Comparison of ENCODE assay signal across 9 cellular contexts in the genomic region with DNA sequence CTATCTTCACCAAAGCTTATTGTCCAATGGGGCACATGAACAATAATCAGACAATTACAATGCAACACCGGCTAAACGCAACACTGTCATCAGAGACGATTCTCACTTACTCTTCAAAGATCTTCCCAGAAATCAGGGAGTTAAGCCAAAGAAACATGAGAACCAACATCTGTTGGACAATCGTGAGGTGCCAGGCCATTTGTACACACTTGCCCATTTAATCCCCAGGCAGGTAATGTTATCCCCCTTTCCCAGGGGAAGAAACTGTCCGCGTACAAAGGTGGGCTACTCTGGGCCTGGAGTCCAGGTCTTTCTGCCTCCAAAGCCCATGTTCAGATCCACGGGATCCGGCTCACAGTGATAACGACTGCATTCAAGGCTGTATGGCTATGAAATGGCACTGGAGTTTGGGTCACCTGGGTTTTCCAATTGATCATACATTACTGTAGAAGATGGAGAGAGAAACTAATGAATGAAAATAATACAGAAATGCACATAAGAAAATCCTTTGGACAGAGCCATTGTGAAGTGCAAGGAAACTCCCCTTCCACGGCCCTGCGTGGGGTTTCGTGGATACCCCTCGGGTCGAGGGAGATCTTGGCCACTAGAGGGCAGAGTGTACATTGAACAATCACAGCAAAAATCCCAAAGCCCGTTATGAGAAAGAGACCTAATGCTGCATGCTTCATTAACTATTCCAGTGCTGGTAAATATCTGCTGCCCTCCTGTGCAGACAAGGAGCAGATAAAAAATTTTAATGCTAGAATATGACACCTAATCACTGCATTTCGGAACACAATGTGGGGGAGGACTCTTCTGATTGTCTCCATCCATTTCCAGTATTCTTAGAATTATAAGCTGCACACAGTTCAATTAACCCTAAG.
A peak's percentile ranks its signal among the peaks of the same experiment; 100 is the strongest.
DNase-seq lines count a peak whose midpoint lies in the region; ATAC-seq, FAIRE-seq and TF ChIP-seq lines count a peak whose summit lies in the region.
"Had no signal": no experiment of that assay in that cellular context is flagged by ENCODE, and none has a peak within 500 bp of the region (broad histone marks: within the 10 kb centered on the region; RNA-seq: fewer than 3 reads in every experiment).

No MANE protein-coding gene starts in this region.

- H3K27ac Mint-ChIP-seq in activated T-helper 2 cell treated with anti-CD3 and anti-CD28 coated beads, Interferon-gamma antibody, Interleukin-2, Interleukin-4, amounts not matched to agents 10 μg/mL and 5 μg/mL and 100 μg/mL, durations not matched to agents 14 hours and 24 hours and 36 hours: no peak overlapping the region
- no peak overlapping the region for H3K27ac Mint-ChIP-seq in progenitor cell of endocrine pancreas
- H3K27ac Mint-ChIP-seq: activated naive CD8-positive, alpha-beta T cell had no signal

- intact Hi-C loops in activated T-helper 2 cell treated with anti-CD3 and anti-CD28 coated beads, Interferon-gamma antibody, Interleukin-2, Interleukin-4, amounts not matched to agents 10 μg/mL and 5 μg/mL and 100 μg/mL, durations not matched to agents 14 hours and 24 hours and 36 hours (cut with micrococcal nuclease): loop anchor here (1.0 to 10.0 kb wide), 6 partner anchors 37 to 485 kb away; no protein-coding TSS in a partner anchor

- H3K9me3 Mint-ChIP-seq in activated T-helper 2 cell treated with anti-CD3 and anti-CD28 coated beads, Interferon-gamma antibody, Interleukin-2, Interleukin-4, amounts not matched to agents 10 μg/mL and 5 μg/mL and 100 μg/mL, durations not matched to agents 14 hours and 24 hours and 36 hours: no peaks in the 10 kb centered on the region
- H3K9me3 Mint-ChIP-seq in progenitor cell of endocrine pancreas (ENCODE audit: low read depth): no peaks in the 10 kb centered on the region

- no peak overlapping the region for H3K4me3 Mint-ChIP-seq in activated T-helper 2 cell treated with anti-CD3 and anti-CD28 coated beads, Interferon-gamma antibody, Interleukin-2, Interleukin-4, amounts not matched to agents 10 μg/mL and 5 μg/mL and 100 μg/mL, durations not matched to agents 14 hours and 24 hours and 36 hours (ENCODE audit: low read depth)
- H3K4me3 Mint-ChIP-seq in progenitor cell of endocrine pancreas (ENCODE audit: low read depth): no peak overlapping the region
- H3K4me3 Mint-ChIP-seq: activated naive CD8-positive, alpha-beta T cell had no signal

- H3K4me1 ChIP-seq in OCI-LY3 (ENCODE audit: low read length): no peaks in the 10 kb centered on the region

- no peaks in the 10 kb centered on the region for H4K20me1 ChIP-seq in OCI-LY3 (ENCODE audit: insufficient read depth, low read length)

- H3K79me2 ChIP-seq in OCI-LY3 (ENCODE audit: low read length): no peaks in the 10 kb centered on the region

- no peak for ATAC-seq in HG02571 (IDR thresholded peaks at IDR 0.05; ENCODE audit: unreplicated experiment)
- no peak for ATAC-seq in GM18907 (IDR thresholded peaks at IDR 0.05; ENCODE audit: unreplicated experiment)

- H3K27ac ChIP-seq in OCI-LY3 (ENCODE audit: low read length): no peak overlapping the region

- H3K4me2 ChIP-seq in OCI-LY3 (ENCODE audit: low read length): peak overlapping the region; percentile 23

- peaks cover 3% of the 10 kb centered on the region for H3K36me3 Mint-ChIP-seq in activated T-helper 2 cell treated with anti-CD3 and anti-CD28 coated beads, Interferon-gamma antibody, Interleukin-2, Interleukin-4, amounts not matched to agents 10 μg/mL and 5 μg/mL and 100 μg/mL, durations not matched to agents 14 hours and 24 hours and 36 hours (ENCODE audit: low read depth)
- H3K36me3 Mint-ChIP-seq in progenitor cell of endocrine pancreas (ENCODE audit: insufficient read depth): no peaks in the 10 kb centered on the region
- H3K36me3 Mint-ChIP-seq: activated naive CD8-positive, alpha-beta T cell had no signal

- H3K4me3 ChIP-seq in OCI-LY3 (ENCODE audit: low read length): no peak overlapping the region

- peaks cover 7% of the 10 kb centered on the region for H3K27me3 Mint-ChIP-seq in activated T-helper 2 cell treated with anti-CD3 and anti-CD28 coated beads, Interferon-gamma antibody, Interleukin-2, Interleukin-4, amounts not matched to agents 10 μg/mL and 5 μg/mL and 100 μg/mL, durations not matched to agents 14 hours and 24 hours and 36 hours (ENCODE audit: low read depth)
- H3K27me3 Mint-ChIP-seq in progenitor cell of endocrine pancreas: peaks cover 6% of the 10 kb centered on the region
- H3K27me3 Mint-ChIP-seq: activated naive CD8-positive, alpha-beta T cell had no signal

- DNase-seq in GM04504 (ENCODE audit: low read depth): peak; percentile 6
- peak; percentile 53 for DNase-seq in HTR-8/SVneo (ENCODE audit: insufficient read length, low spot score)
- DNase-seq in activated T-helper 2 cell treated with anti-CD3 and anti-CD28 coated beads, Interferon-gamma antibody, Interleukin-2, Interleukin-4, amounts not matched to agents 10 μg/mL and 5 μg/mL and 100 μg/mL, durations not matched to agents 14 hours and 24 hours and 36 hours (ENCODE audit: low spot score): peak; percentile 38
- peak; percentile 28 to 54 for DNase-seq in frontal cortex (ENCODE audit: low spot score in 2 of 2)
- DNase-seq in progenitor cell of endocrine pancreas (ENCODE audit: low spot score, unreplicated experiment): peak; percentile 24

- H3K36me3 ChIP-seq in OCI-LY3 (replicated peaks; ENCODE audit: low read depth, low read length): no peaks in the 10 kb centered on the region

- H2AFZ ChIP-seq in OCI-LY3 (ENCODE audit: low read depth, low read length): no peak overlapping the region

- H3K27me3 ChIP-seq in OCI-LY3 (ENCODE audit: low read depth, low read length): no peaks in the 10 kb centered on the region

- FAIRE-seq in HTR-8/SVneo (lab: Jason Lieb, UNC) (no peak), frontal cortex (lab: Jason Lieb, UNC) (no peak)

- H3K4me1 Mint-ChIP-seq in activated T-helper 2 cell treated with anti-CD3 and anti-CD28 coated beads, Interferon-gamma antibody, Interleukin-2, Interleukin-4, amounts not matched to agents 10 μg/mL and 5 μg/mL and 100 μg/mL, durations not matched to agents 14 hours and 24 hours and 36 hours (ENCODE audit: low read depth): peaks cover 51% of the 10 kb centered on the region
- H3K4me1 Mint-ChIP-seq in progenitor cell of endocrine pancreas (ENCODE audit: low read depth): peaks cover 2% of the 10 kb centered on the region

- no peaks in the 10 kb centered on the region for H3K9me3 ChIP-seq in OCI-LY3 (ENCODE audit: insufficient read depth, low read length)

- H3K9ac ChIP-seq in OCI-LY3 (ENCODE audit: low read length): no peak overlapping the region

- TF ChIP-seq CTCF in OCI-LY3 (IDR thresholded peaks at IDR 0.05; ENCODE audit: low read depth, low read length) (peak; percentile 95), progenitor cell of endocrine pancreas (IDR thresholded peaks at IDR 0.05; ENCODE audit: unreplicated experiment) (peak; percentile 82)
